In genomic region chr3:38650248-38650940, GRCh38 we compare ENCODE assay signal across 10 cellular contexts. TPM values are rescaled to one million over a fixed set of nuclear protein-coding genes. Genes with fewer than 3 reads are reported as not detected.
A peak's percentile ranks its signal among the peaks of the same experiment; 100 is the strongest.
DNase-seq lines count a peak whose midpoint lies in the region; ATAC-seq lines count a peak whose summit lies in the region.
"Had no signal": no experiment of that assay in that cellular context is flagged by ENCODE, and none has a peak within 500 bp of the region (broad histone marks: within the 10 kb centered on the region; RNA-seq: fewer than 3 reads in every experiment).

No MANE protein-coding gene starts in this region.

- peak; percentile 14 for DNase-seq in DMS 273 (lab: John Stamatoyannopoulos, UW; ENCODE audit: unreplicated experiment)
- DNase-seq in DMS 273 treated with DMSO at 0.1 percent for 48 hours (lab: John Stamatoyannopoulos, UW), result no peak
- DNase-seq in Jurkat, Clone E6-1 (ENCODE audit: low read depth, low spot score), result no peak
- no peak for DNase-seq in effector memory CD4-positive, alpha-beta T cell
- DNase-seq in sciatic nerve (ENCODE audit: low spot score), result no peak
- no peak for DNase-seq in DMS79 (lab: John Stamatoyannopoulos, UW)
- DNase-seq in EL, result no peak
- DNase-seq in HK-2 (ENCODE audit: unreplicated experiment), result no peak
- DNase-seq: GF-D8 had no signal

- H3K36me3 ChIP-seq in effector memory CD4-positive, alpha-beta T cell (ENCODE audit: control insufficient read depth, insufficient read depth, low read length), result no peaks in the 10 kb centered on the region

- no peak overlapping the region for H3K27ac ChIP-seq in effector memory CD4-positive, alpha-beta T cell (ENCODE audit: insufficient read depth, low read length, poor library complexity, severe bottlenecking)
- H3K27ac ChIP-seq: 22Rv1 had no signal

- intact Hi-C loops in sciatic nerve (cut with DNase I), result no loop called here

- peak overlapping the region; percentile 41 for H3K4me3 ChIP-seq in Jurkat, Clone E6-1 (ENCODE audit: low read length)
- peak overlapping the region; percentile 45 for H3K4me3 ChIP-seq in effector memory CD4-positive, alpha-beta T cell (ENCODE audit: insufficient read depth, low read depth, low read length, poor library complexity, severe bottlenecking)

- peaks cover 9% of the 10 kb centered on the region for H3K27me3 ChIP-seq in effector memory CD4-positive, alpha-beta T cell (replicated peaks; ENCODE audit: control insufficient read depth, insufficient read depth, low read length, poor library complexity, severe bottlenecking)

- peaks cover 7% of the 10 kb centered on the region for H3K4me1 ChIP-seq in effector memory CD4-positive, alpha-beta T cell (ENCODE audit: control insufficient read depth, insufficient read depth, low read length, poor library complexity, severe bottlenecking)

- ATAC-seq in sciatic nerve, result peak; percentile 15

- H3K9me3 ChIP-seq in effector memory CD4-positive, alpha-beta T cell (ENCODE audit: control insufficient read depth, low read length), result no peaks in the 10 kb centered on the region

RNA-seq across cellular contexts. Expression of gene SCN5A, which starts 0.9 kb away (rescaled TPM):
- polyA plus RNA-seq in Jurkat, Clone E6-1 (2012; ENCODE audit: insufficient read depth, insufficient read length), result 3.5 TPM
- 2.7 TPM for total RNA-seq in sciatic nerve
